In the genomic region with DNA sequence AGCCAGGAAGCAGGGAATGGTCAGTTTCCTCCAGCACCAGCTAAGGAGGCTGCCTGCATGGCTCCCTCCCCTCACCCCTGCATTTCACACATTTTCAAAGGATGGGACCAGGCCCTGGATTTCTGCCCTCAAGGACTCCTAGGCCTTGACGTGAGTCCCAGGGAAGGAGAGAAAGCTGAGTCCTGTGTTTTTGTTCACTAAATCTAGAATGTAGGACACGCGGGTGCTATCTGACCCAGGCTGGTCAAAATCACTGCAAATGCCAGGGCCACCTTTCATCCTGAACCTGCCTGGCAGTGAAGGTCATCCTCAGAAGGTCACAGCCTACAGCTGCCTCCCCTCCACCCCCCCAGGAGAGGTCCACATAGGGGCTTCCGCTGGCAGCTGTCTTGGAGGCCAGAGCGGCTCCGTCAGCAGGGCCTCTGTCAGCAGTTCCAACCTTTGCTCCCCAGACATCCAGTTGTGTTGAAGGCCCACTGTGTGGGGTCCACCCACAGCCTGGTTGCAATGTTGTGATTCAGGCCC, we compare ENCODE assay signal across 22 cellular contexts. TPM values are rescaled to one million over a fixed set of nuclear protein-coding genes. Genes with fewer than 3 reads are reported as not detected.
DNase-seq lines count a peak whose midpoint lies in the region; ATAC-seq and TF ChIP-seq lines count a peak whose summit lies in the region.
"Had no signal": no experiment of that assay in that cellular context is flagged by ENCODE, and none has a peak within 500 bp of the region (broad histone marks: within the 10 kb centered on the region; RNA-seq: fewer than 3 reads in every experiment).

No MANE protein-coding gene starts in this region.

- no peak for ATAC-seq in right cardiac atrium
- ATAC-seq in heart left ventricle, result no peak
- ATAC-seq in GM19452 (IDR thresholded peaks at IDR 0.05; ENCODE audit: unreplicated experiment), result no peak
- ATAC-seq: HCT116 had no signal

- no peaks in the 10 kb centered on the region for H3K27me3 ChIP-seq in right cardiac atrium (ENCODE audit: control insufficient read depth, insufficient read depth)
- no peaks in the 10 kb centered on the region for H3K27me3 ChIP-seq in heart left ventricle
- no peaks in the 10 kb centered on the region for H3K27me3 ChIP-seq in adrenal gland
- no peaks in the 10 kb centered on the region for H3K27me3 ChIP-seq in mesenchymal stem cell (ENCODE audit: control insufficient read depth in 1 of 2, insufficient read depth in 1 of 2, low read length in 2 of 2)
- H3K27me3 ChIP-seq in parathyroid adenoma (ENCODE audit: control insufficient read depth, insufficient read depth, low read length), result no peaks in the 10 kb centered on the region
- H3K27me3 ChIP-seq: BE2C; BLaER1 treated with 17β-estradiol and CSF1 and Interleukin-3, amounts not matched to agents 10 nM and 100 nM had no signal

- H2BK120ac ChIP-seq in mesenchymal stem cell (ENCODE audit: low read depth, low read length), result peak overlapping the region; percentile 44

- TF ChIP-seq POLR2A in heart left ventricle (IDR thresholded peaks at IDR 0.05), result no peak
- TF ChIP-seq POLR2A in adrenal gland (IDR thresholded peaks at IDR 0.05), result no peak

- 85% methylated on average over 6 of the region's 6 CpGs for WGBS in right cardiac atrium
- 86 to 94% (median 89%) methylated on average over 5 to 6 of the region's 6 CpGs for WGBS in heart left ventricle, 4 donors
- WGBS in adrenal gland, 4 donors, result 27 to 52% (median 42%) methylated on average over 3 to 6 of the region's 6 CpGs
- 86% methylated on average over 6 of the region's 6 CpGs for WGBS in mesenchymal stem cell

- no peak overlapping the region for H3K14ac ChIP-seq in mesenchymal stem cell (ENCODE audit: low read length in 2 of 2)

- H3K4me1 ChIP-seq in right cardiac atrium (ENCODE audit: control insufficient read depth, insufficient read depth, low read length) (no peaks in the 10 kb centered on the region), heart left ventricle (peaks cover 0 to 7% (median 0%) of the 10 kb centered on the region in 12 donors), adrenal gland (replicated peaks in 1 of 2) (peaks cover 4 to 18% of the 10 kb centered on the region in 2 donors), mesenchymal stem cell (ENCODE audit: control insufficient read depth, insufficient read depth, low read depth, low read length) (no peaks in the 10 kb centered on the region), parathyroid adenoma (peaks cover 45% of the 10 kb centered on the region)
- H3K4me1 ChIP-seq: A549, BE2C had no signal

- H3K4me3 ChIP-seq in right cardiac atrium (ENCODE audit: low read length), result no peak overlapping the region
- no peak overlapping the region for H3K4me3 ChIP-seq in heart left ventricle
- no peak overlapping the region for H3K4me3 ChIP-seq in adrenal gland
- H3K4me3 ChIP-seq in mesenchymal stem cell (ENCODE audit: insufficient read depth in 1 of 2, low read depth in 1 of 2, low read length in 2 of 2), result no peak overlapping the region
- no peak overlapping the region for H3K4me3 ChIP-seq in parathyroid adenoma (ENCODE audit: low read depth, low read length)
- H3K4me3 ChIP-seq: A549; BLaER1 treated with 17β-estradiol and CSF1 and Interleukin-3, amounts not matched to agents 10 nM and 100 nM; GM23248 had no signal

- no peak overlapping the region for H2BK5ac ChIP-seq in mesenchymal stem cell (ENCODE audit: low read depth, low read length, poor library complexity, severe bottlenecking)

- H3K9me3 ChIP-seq in right cardiac atrium (ENCODE audit: control insufficient read depth, low read length), result no peaks in the 10 kb centered on the region
- H3K9me3 ChIP-seq in heart left ventricle, result no peaks in the 10 kb centered on the region
- no peaks in the 10 kb centered on the region for H3K9me3 ChIP-seq in adrenal gland (replicated peaks in 1 of 3)
- H3K9me3 ChIP-seq in mesenchymal stem cell (ENCODE audit: control insufficient read depth, low read length), result no peaks in the 10 kb centered on the region
- no peaks in the 10 kb centered on the region for H3K9me3 ChIP-seq in parathyroid adenoma (ENCODE audit: control insufficient read depth, low read length)
- H3K9me3 ChIP-seq: A549; BE2C; BLaER1 treated with 17β-estradiol and CSF1 and Interleukin-3, amounts not matched to agents 10 nM and 100 nM had no signal

- no peaks in the 10 kb centered on the region for H3K36me3 ChIP-seq in heart left ventricle
- H3K36me3 ChIP-seq in adrenal gland (replicated peaks in 1 of 2), result no peaks in the 10 kb centered on the region
- peaks cover 0 to 2% of the 10 kb centered on the region in 2 experiments for H3K36me3 ChIP-seq in mesenchymal stem cell (ENCODE audit: control insufficient read depth in 1 of 2, insufficient read depth in 2 of 2, low read depth in 1 of 2, low read length in 2 of 2)
- no peaks in the 10 kb centered on the region for H3K36me3 ChIP-seq in parathyroid adenoma (ENCODE audit: control insufficient read depth, insufficient read depth, low read length)
- H3K36me3 ChIP-seq: BE2C; BLaER1 treated with 17β-estradiol and CSF1 and Interleukin-3, amounts not matched to agents 10 nM and 100 nM had no signal

- H3K4ac ChIP-seq in mesenchymal stem cell (ENCODE audit: low read depth in 1 of 2, low read length in 2 of 2), result no peak overlapping the region

- H3K27ac ChIP-seq in right cardiac atrium (ENCODE audit: low read length) (no peak overlapping the region), heart left ventricle (no peak overlapping the region), adrenal gland (peak overlapping the region in 4 of 5 donors; percentile 16 to 75 (median 62)), mesenchymal stem cell (ENCODE audit: low read length, poor library complexity, severe bottlenecking) (no peak overlapping the region), parathyroid adenoma (peak overlapping the region; percentile 96)
- H3K27ac ChIP-seq: A549; BLaER1 treated with 17β-estradiol and CSF1 and Interleukin-3, amounts not matched to agents 10 nM and 100 nM; GM23248 had no signal

- H4K91ac ChIP-seq in mesenchymal stem cell (ENCODE audit: low read length), result no peak overlapping the region

- H4K8ac ChIP-seq in mesenchymal stem cell (ENCODE audit: low read length), result no peak overlapping the region

- peak in 2 of 3 donors; percentile 10 to 14 for DNase-seq in right cardiac atrium
- no peak for DNase-seq in heart left ventricle
- DNase-seq in adrenal gland, result peak in 2 of 7 donors; percentile 35 to 56
- no peak for DNase-seq in mesenchymal stem cell
- no peak for DNase-seq in medulla oblongata (ENCODE audit: extremely low spot score)
- DNase-seq: 8988T; ACHN; AML-193; BE2C; CD4-positive, alpha-beta T cell; CD8-positive, alpha-beta memory T cell; DMS 273 treated with DMSO at 0.1 percent for 48 hours; DMS79; EL; GDM1; GM23248; H9 had no signal

- H2AFZ ChIP-seq in mesenchymal stem cell (ENCODE audit: low read depth, low read length) (no peak overlapping the region), parathyroid adenoma (peak overlapping the region; percentile 78)
- H2AFZ ChIP-seq: GM23248 had no signal

- H3K79me1 ChIP-seq in mesenchymal stem cell (replicated peaks; ENCODE audit: low read length, poor library complexity, severe bottlenecking), result no peaks in the 10 kb centered on the region

- no peak overlapping the region for H2BK12ac ChIP-seq in mesenchymal stem cell (ENCODE audit: low read length in 2 of 2)

- H2AK5ac ChIP-seq in mesenchymal stem cell (ENCODE audit: low read length, severe bottlenecking), result no peak overlapping the region

- H3K18ac ChIP-seq in mesenchymal stem cell (ENCODE audit: low read depth in 1 of 2, low read length in 2 of 2), result no peak overlapping the region

- no peak overlapping the region for H3K4me2 ChIP-seq in mesenchymal stem cell (ENCODE audit: low read length, poor library complexity, severe bottlenecking)
- no peak overlapping the region for H3K4me2 ChIP-seq in parathyroid adenoma (ENCODE audit: low read length)
- H3K4me2 ChIP-seq: A549; BLaER1 treated with 17β-estradiol and CSF1 and Interleukin-3, amounts not matched to agents 10 nM and 100 nM had no signal

- H3K23ac ChIP-seq in mesenchymal stem cell (ENCODE audit: low read length in 2 of 2), result no peak overlapping the region

- peaks cover 3% of the 10 kb centered on the region for H3K79me2 ChIP-seq in parathyroid adenoma

- TF ChIP-seq CTCF in heart left ventricle (IDR thresholded peaks at IDR 0.05), result no peak
- TF ChIP-seq CTCF in adrenal gland (IDR thresholded peaks at IDR 0.05), result no peak
- TF ChIP-seq CTCF in parathyroid adenoma (IDR thresholded peaks at IDR 0.05), result no peak

- no peak overlapping the region for H2BK15ac ChIP-seq in mesenchymal stem cell (ENCODE audit: low read depth, poor library complexity, severe bottlenecking)

- intact Hi-C loops in right cardiac atrium (cut with DNase I), result no loop called here
- intact Hi-C loops in heart left ventricle (cut with DNase I), result no loop called here
- intact Hi-C loops in adrenal gland (cut with DNase I), result no loop called here

- H3K9ac ChIP-seq in mesenchymal stem cell (ENCODE audit: low read length) (no peak overlapping the region), parathyroid adenoma (no peak overlapping the region)
- H3K9ac ChIP-seq: BLaER1 treated with 17β-estradiol and CSF1 and Interleukin-3, amounts not matched to agents 10 nM and 100 nM; GM23248 had no signal

RNA-seq across cellular contexts. Expression of gene RHBDD2, which starts 18.0 kb away (rescaled TPM):
- 10 to 100 TPM; 31.8 to 42.4 (median 35.9) TPM for total RNA-seq in right cardiac atrium
- 36.2 TPM for polyA plus RNA-seq in right cardiac atrium
- 10 to 100 TPM; 23.6 to 44.1 (median 32.5) TPM for total RNA-seq in heart left ventricle
- 10 to 100 TPM; 27.6 to 43.4 TPM for polyA plus RNA-seq in heart left ventricle
- 100 to 1,000 TPM; 123 to 575 (median 247) TPM for total RNA-seq in adrenal gland
- 100 to 1,000 TPM; 187 to 225 (median 224) TPM for polyA plus RNA-seq in adrenal gland
- 78.6 TPM for polyA plus RNA-seq in mesenchymal stem cell (2013, experiment 1 of 2)
- polyA plus RNA-seq in mesenchymal stem cell (2013, experiment 2 of 2), result 78.6 TPM

RNA-seq across cellular contexts. Expression of gene POR, which starts 18.1 kb away (rescaled TPM):
- total RNA-seq in right cardiac atrium (100 to 1,000 TPM in 1 of 4 donors, 10 to 100 TPM in 3; 59.8 to 122 (median 62.7) TPM), heart left ventricle (100 to 1,000 TPM in 2 of 9 donors, 10 to 100 TPM in 7; 38.3 to 202 (median 80.0) TPM), adrenal gland (1,000 to 10,000 TPM in 1 of 8 donors, 100 to 1,000 TPM in 7; 268 to 1,301 (median 582) TPM)
- polyA plus RNA-seq in right cardiac atrium (47.4 TPM), heart left ventricle (100 to 1,000 TPM in 1 of 2 donors, 10 to 100 TPM in 1; 69.5 to 169 TPM), adrenal gland (100 to 1,000 TPM; 442 to 981 (median 731) TPM)
- polyA plus RNA-seq in mesenchymal stem cell (2013, experiment 1 of 2), result 76.9 TPM
- polyA plus RNA-seq in mesenchymal stem cell (2013, experiment 2 of 2), result 80.1 TPM

Comparison
In these comparisons a context has a peak if more than half of its experiments do, and no peak if none do; other contexts are left out.
1. DNase-seq: peak in right cardiac atrium (2 of 3); none in heart left ventricle (0 of 5), mesenchymal stem cell (single experiment) and medulla oblongata (single experiment).
2. H3K27ac ChIP-seq: peak in adrenal gland (4 of 5) and parathyroid adenoma (single experiment); none in right cardiac atrium (single experiment), heart left ventricle (0 of 12) and mesenchymal stem cell (single experiment).